24 cellular contexts compared by ENCODE assay signal in genomic region chr18:28960146-28960545, GRCh38.
DNase-seq lines count a peak whose midpoint lies in the region; ATAC-seq and TF ChIP-seq lines count a peak whose summit lies in the region.
"Had no signal": no experiment of that assay in that cellular context is flagged by ENCODE, and none has a peak within 500 bp of the region (broad histone marks: within the 10 kb centered on the region; RNA-seq: fewer than 3 reads in every experiment).

No MANE protein-coding gene starts in this region.

- H3K36me3 Mint-ChIP-seq in activated naive CD4-positive, alpha-beta T cell treated with anti-CD3 and anti-CD28 coated beads for 36 hours (ENCODE audit: low read depth): no peaks in the 10 kb centered on the region
- H3K36me3 Mint-ChIP-seq: type B pancreatic cell had no signal

- DNase-seq in AG10803 (ENCODE audit: low read depth) (peak; percentile 7), IMR-90 (peak; percentile 60), astrocyte of the spinal cord (ENCODE audit: low read depth, low spot score) (peak; percentile 59), fibroblast of the aortic adventitia (ENCODE audit: low read depth) (peak; percentile 71), HT-29 (ENCODE audit: low spot score) (no peak)
- DNase-seq in activated naive CD4-positive, alpha-beta T cell treated with Interleukin-2 at 50 U/mL for 16 hours: no peak
- DNase-seq in activated CD4-positive, CD25-positive, alpha-beta regulatory T cell (lab: John Stamatoyannopoulos, UW): no peak
- DNase-seq in activated naive CD4-positive, alpha-beta T cell treated with anti-CD3 and anti-CD28 coated beads for 36 hours: no peak
- DNase-seq: activated CD4-positive, alpha-beta T cell treated with anti-CD3 and anti-CD28 coated beads for 1 hour; activated CD8-positive, alpha-beta T cell treated with anti-CD3 and anti-CD28 coated beads, Interleukin-2, amount 10 ng/mL, durations not matched to agents 7 days and 5 days; activated naive CD4-positive, alpha-beta T cell; cerebellar nuclear complex; COR-L47; DMS79; effector CD8-positive, alpha-beta T cell; glutamatergic neuron; NCI-H69; SHP77; stimulated activated CD4-positive, alpha-beta T cell treated with anti-CD3 and anti-CD28 coated beads, Interleukin-4, amount 100 ng/mL, for 24 hours had no signal

- no peaks in the 10 kb centered on the region for H3K9me3 ChIP-seq in IMR-90 (ENCODE audit: control insufficient read depth, insufficient read depth, low read length)
- H3K9me3 ChIP-seq: BLaER1, esophagus muscularis mucosa, neutrophil had no signal

- POLR2A ChIA-PET in IMR-90 (lab: Charles Lee; ENCODE audit: unreplicated experiment): no interaction called here

- no peaks in the 10 kb centered on the region for H4K20me1 ChIP-seq in IMR-90 (ENCODE audit: insufficient read depth, low read length)
- H4K20me1 ChIP-seq: BLaER1 had no signal

- H2BK20ac ChIP-seq in IMR-90 (ENCODE audit: low read depth, low read length): no peak overlapping the region

- in situ Hi-C loops in IMR-90 (cut with MboI; ENCODE audit: low sequenced_read_pairs) (no loop called here), astrocyte of the spinal cord (cut with HindIII; ENCODE audit: low sequenced_read_pairs) (no loop called here)

- H4K91ac ChIP-seq in IMR-90 (ENCODE audit: insufficient read depth, low read depth, low read length): no peak overlapping the region

- no TSS peak for BruUV-seq in IMR-90 (replicated peaks; lab: Mats Ljungman, UMichigan)

- no peak overlapping the region for H2AK9ac ChIP-seq in IMR-90 (replicated peaks; ENCODE audit: low read depth, low read length, poor library complexity)

- H3K9ac ChIP-seq in IMR-90 (ENCODE audit: low read depth, low read length): no peak overlapping the region
- H3K9ac ChIP-seq: BLaER1 had no signal

- CTCF ChIA-PET in IMR-90 (lab: Yijun Ruan, JAX): no interaction called here
- CTCF ChIA-PET in activated naive CD4-positive, alpha-beta T cell treated with anti-CD3 and anti-CD28 coated beads for 36 hours (lab: Charles Lee): no interaction called here

- H3K4me3 ChIP-seq in AG10803 (ENCODE audit: low read length) (no peak overlapping the region), IMR-90 (ENCODE audit: insufficient read depth, low read depth, low read length) (no peak overlapping the region), astrocyte of the spinal cord (ENCODE audit: low read depth, low read length) (no peak overlapping the region), fibroblast of the aortic adventitia (ENCODE audit: low read depth, low read length) (no peak overlapping the region)
- H3K4me3 ChIP-seq: BLaER1, esophagus muscularis mucosa had no signal

- no peak overlapping the region for H2BK120ac ChIP-seq in IMR-90 (ENCODE audit: low read depth, low read length)

- H2BK5ac ChIP-seq in IMR-90 (ENCODE audit: low read depth, low read length, poor library complexity, severe bottlenecking): no peak overlapping the region

- no peak overlapping the region for H3K14ac ChIP-seq in IMR-90 (replicated peaks; ENCODE audit: low read depth, low read length)

- peak; percentile 42; the same call in 1 of the 2 replicates for ATAC-seq in IMR-90 (ENCODE audit: low read depth)
- ATAC-seq: activated CD8-positive, alpha-beta T cell treated with anti-CD3 and anti-CD28 coated beads, Interleukin-2, amount 10 ng/mL, durations not matched to agents 7 days and 5 days had no signal

- no peak overlapping the region for H3K23ac ChIP-seq in IMR-90 (ENCODE audit: low read depth, low read length)

- peaks cover 9% of the 10 kb centered on the region for H3K9me3 Mint-ChIP-seq in activated naive CD4-positive, alpha-beta T cell treated with anti-CD3 and anti-CD28 coated beads for 36 hours
- H3K9me3 Mint-ChIP-seq: type B pancreatic cell had no signal

- dilution Hi-C loops in IMR-90 (cut with HindIII; ENCODE audit: low sequenced_read_pairs, unreplicated experiment): no loop called here

- no peak overlapping the region for H3K27ac ChIP-seq in IMR-90 (ENCODE audit: insufficient read depth, low read length)
- H3K27ac ChIP-seq: BLaER1, esophagus muscularis mucosa, neutrophil had no signal

- no peak for TF ChIP-seq RAD21 in IMR-90 (IDR thresholded peaks at IDR 0.05; ENCODE audit: low read length)

- no peaks in the 10 kb centered on the region for H3K4me1 ChIP-seq in IMR-90 (ENCODE audit: control insufficient read depth, insufficient read depth, low read length)
- H3K4me1 ChIP-seq: BLaER1, esophagus muscularis mucosa had no signal

- H2AFZ ChIP-seq in IMR-90 (replicated peaks; ENCODE audit: low read length, poor library complexity): no peak overlapping the region

- no peak overlapping the region for H3K18ac ChIP-seq in IMR-90 (ENCODE audit: low read depth, low read length)

- H3K9me1 ChIP-seq in IMR-90 (ENCODE audit: insufficient read depth, low read length): no peaks in the 10 kb centered on the region

- H3K4me3 Mint-ChIP-seq in activated naive CD4-positive, alpha-beta T cell treated with anti-CD3 and anti-CD28 coated beads for 36 hours: no peak overlapping the region
- H3K4me3 Mint-ChIP-seq: activated CD8-positive, alpha-beta T cell treated with anti-CD3 and anti-CD28 coated beads, Interleukin-2, amount 10 ng/mL, durations not matched to agents 7 days and 5 days; stimulated activated naive CD8-positive, alpha-beta T cell treated with anti-CD3 and anti-CD28 coated beads, Interleukin-15, Interleukin-2, amounts not matched to agents 100 ng/mL and 50 ng/mL, for 24 hours; type B pancreatic cell had no signal

- no peak overlapping the region for H2AK5ac ChIP-seq in IMR-90 (ENCODE audit: low read depth, low read length)

- H4K5ac ChIP-seq in IMR-90 (ENCODE audit: low read depth, low read length): no peak overlapping the region

- no peak overlapping the region for H4K8ac ChIP-seq in IMR-90 (ENCODE audit: low read depth in 2 of 2, low read length in 2 of 2)

- H3K36me3 ChIP-seq in IMR-90 (ENCODE audit: control insufficient read depth, insufficient read depth, low read length): no peaks in the 10 kb centered on the region
- H3K36me3 ChIP-seq: BLaER1, esophagus muscularis mucosa, neutrophil had no signal

- no CpG with 5 or more reads among the region's 2 CpGs for WGBS in IMR-90 (ENCODE audit: extremely low coverage in 2 of 2, insufficient read length in 1 of 2), 2 experiments

- H3K27ac Mint-ChIP-seq in activated naive CD4-positive, alpha-beta T cell treated with anti-CD3 and anti-CD28 coated beads for 36 hours: no peak overlapping the region
- H3K27ac Mint-ChIP-seq: activated CD8-positive, alpha-beta T cell treated with anti-CD3 and anti-CD28 coated beads, Interleukin-2, amount 10 ng/mL, durations not matched to agents 7 days and 5 days; stimulated activated naive CD8-positive, alpha-beta T cell treated with anti-CD3 and anti-CD28 coated beads, Interleukin-15, Interleukin-2, amounts not matched to agents 100 ng/mL and 50 ng/mL, for 24 hours; type B pancreatic cell had no signal

- no peak for TF ChIP-seq CTCF in AG10803 (conservative IDR thresholded peaks at IDR 0.05; ENCODE audit: low read length)
- TF ChIP-seq CTCF in IMR-90 (conservative IDR thresholded peaks at IDR 0.05; ENCODE audit: low read depth, low read length): no peak
- TF ChIP-seq CTCF in astrocyte of the spinal cord (IDR thresholded peaks at IDR 0.05; ENCODE audit: low read depth, low read length): no peak
- TF ChIP-seq CTCF in fibroblast of the aortic adventitia (IDR thresholded peaks at IDR 0.05; ENCODE audit: insufficient read depth, low read length): no peak

- no peaks in the 10 kb centered on the region for H3K4me1 Mint-ChIP-seq in activated naive CD4-positive, alpha-beta T cell treated with anti-CD3 and anti-CD28 coated beads for 36 hours (ENCODE audit: low read depth)

- H3K56ac ChIP-seq in IMR-90 (ENCODE audit: extremely low read depth, insufficient read depth, low read length): no peak overlapping the region

- H3K4me2 ChIP-seq in IMR-90 (ENCODE audit: low read depth, low read length): no peak overlapping the region
- H3K4me2 ChIP-seq: BLaER1 had no signal

- intact Hi-C loops in IMR-90 (cut with micrococcal nuclease): loop anchor here (5.0 kb wide), 1 partner anchor 1322 kb away; no protein-coding TSS in a partner anchor
- intact Hi-C loops in activated naive CD4-positive, alpha-beta T cell treated with anti-CD3 and anti-CD28 coated beads for 36 hours (cut with micrococcal nuclease): loop anchor here (5.0 kb wide), 1 partner anchor 1322 kb away; no protein-coding TSS in a partner anchor

- no peaks in the 10 kb centered on the region for H3K79me1 ChIP-seq in IMR-90 (ENCODE audit: low read depth in 1 of 2, low read length in 2 of 2)

- H2BK15ac ChIP-seq in IMR-90 (ENCODE audit: low read depth, low read length): no peak overlapping the region

- no peaks in the 10 kb centered on the region for H3K27me3 ChIP-seq in IMR-90 (ENCODE audit: control insufficient read depth, insufficient read depth, low read length)
- H3K27me3 ChIP-seq: BLaER1, esophagus muscularis mucosa, neutrophil had no signal

- H3K4ac ChIP-seq in IMR-90 (ENCODE audit: low read depth, low read length): no peak overlapping the region

- no peaks in the 10 kb centered on the region for H3K27me3 Mint-ChIP-seq in activated naive CD4-positive, alpha-beta T cell treated with anti-CD3 and anti-CD28 coated beads for 36 hours (ENCODE audit: low read depth)
- H3K27me3 Mint-ChIP-seq: stimulated activated naive CD8-positive, alpha-beta T cell treated with anti-CD3 and anti-CD28 coated beads, Interleukin-15, Interleukin-2, amounts not matched to agents 100 ng/mL and 50 ng/mL, for 24 hours; type B pancreatic cell had no signal

- no peak for TF ChIP-seq POLR2A in IMR-90 (IDR thresholded peaks at IDR 0.05; ENCODE audit: low read depth, low read length)

TF ChIP-seq in IMR-90, 13 proteins besides CTCF, POLR2A, EP300 and RAD21 (continues in another document):
- no peak for TF ChIP-seq USF2 (IDR thresholded peaks at IDR 0.05; ENCODE audit: low read depth, low read length)
- TF ChIP-seq CHD1 (IDR thresholded peaks at IDR 0.05; ENCODE audit: low read depth, low read length): no peak
- no peak for TF ChIP-seq RCOR1 (IDR thresholded peaks at IDR 0.05; ENCODE audit: insufficient replicate concordance, low read length)
- no peak for TF ChIP-seq RFX5 (IDR thresholded peaks at IDR 0.05; ENCODE audit: low read depth, low read length)

Comparison
In these comparisons a context has a peak if more than half of its experiments do, and no peak if none do; other contexts are left out.
1. DNase-seq: peak in AG10803 (single experiment), IMR-90 (single experiment), astrocyte of the spinal cord (single experiment) and fibroblast of the aortic adventitia (single experiment); none in activated naive CD4-positive, alpha-beta T cell treated with Interleukin-2 at 50 U/mL for 16 hours (single experiment), activated CD4-positive, CD25-positive, alpha-beta regulatory T cell (0 of 4), HT-29 (single experiment) and activated naive CD4-positive, alpha-beta T cell treated with anti-CD3 and anti-CD28 coated beads for 36 hours (single experiment).